In genomic region chr3:9122732-9123364, GRCh38 we compare ENCODE assay signal across 19 cellular contexts.
"Had no signal": no experiment of that assay in that cellular context is flagged by ENCODE, and none has a peak within 500 bp of the region (broad histone marks: within the 10 kb centered on the region; RNA-seq: fewer than 3 reads in every experiment).

No MANE protein-coding gene starts in this region.

- H3K9me3 Mint-ChIP-seq: activated CD4-positive, alpha-beta T cell treated with anti-CD3 and anti-CD28 coated beads, Interleukin-2, amount 10 ng/mL, durations not matched to agents 24 days and 14 days; natural killer cell treated with Interleukin-12 subunit alpha and Interleukin-12 subunit beta and Interleukin-15 and Interleukin-18, amount 100 ng/mL, for 72 hours; T-helper 2 cell treated with Interferon-gamma antibody and Interleukin-4, amounts not matched to agents 5 μg/mL and 100 μg/mL, for 36 hours had no signal

- H3K27ac ChIP-seq: hepatocyte, left ventricle myocardium inferior, skin epidermis, tibial artery had no signal

- H3K27me3 ChIP-seq: hepatocyte, tibial artery had no signal

- H3K4me3 ChIP-seq: hepatocyte, left ventricle myocardium inferior, skin epidermis, tibial artery had no signal

- H3K27ac Mint-ChIP-seq: activated CD4-positive, alpha-beta T cell treated with anti-CD3 and anti-CD28 coated beads, Interleukin-2, amount 10 ng/mL, durations not matched to agents 24 days and 14 days; activated CD8-positive, alpha-beta T cell treated with anti-CD3 and anti-CD28 coated beads, Interleukin-2, amount 10 ng/mL, durations not matched to agents 7 days and 5 days; activated naive CD8-positive, alpha-beta T cell; natural killer cell treated with Interleukin-12 subunit alpha and Interleukin-12 subunit beta and Interleukin-15 and Interleukin-18, amount 100 ng/mL, for 72 hours; T-helper 2 cell treated with Interferon-gamma antibody and Interleukin-4, amounts not matched to agents 5 μg/mL and 100 μg/mL, for 36 hours had no signal

- H3K27me3 Mint-ChIP-seq: activated CD4-positive, alpha-beta T cell treated with anti-CD3 and anti-CD28 coated beads, Interleukin-2, amount 10 ng/mL, durations not matched to agents 24 days and 14 days; activated naive CD8-positive, alpha-beta T cell; natural killer cell treated with Interleukin-12 subunit alpha and Interleukin-12 subunit beta and Interleukin-15 and Interleukin-18, amount 100 ng/mL, for 72 hours had no signal

- H3K4me1 ChIP-seq: left ventricle myocardium inferior, tibial artery had no signal

- H3K9me3 ChIP-seq: left ventricle myocardium inferior, tibial artery had no signal

- DNase-seq: activated CD4-positive, alpha-beta T cell treated with anti-CD3 and anti-CD28 coated beads, Interleukin-2, amount 10 ng/mL, durations not matched to agents 24 days and 14 days; activated CD4-positive, CD25-positive, alpha-beta regulatory T cell; activated CD8-positive, alpha-beta memory T cell treated with anti-CD3 and anti-CD28 coated beads, Interleukin-2, amount 50 U/mL, for 4 hours; activated CD8-positive, alpha-beta T cell treated with anti-CD3 and anti-CD28 coated beads, Interleukin-2, amount 10 ng/mL, durations not matched to agents 7 days and 5 days; activated gamma-delta T cell treated with Interleukin-2 at 50 U/mL for 16 hours; amygdala; erythroblast; islet precursor cell; left ventricle myocardium inferior; nucleus accumbens; posterior cingulate gyrus; stimulated activated CD4-positive, alpha-beta T cell treated with anti-CD3 and anti-CD28 coated beads, Interleukin-4, amount 100 ng/mL, for 24 hours; stimulated activated naive CD4-positive, alpha-beta T cell; tibial artery had no signal

- H3K4me3 Mint-ChIP-seq: activated CD4-positive, alpha-beta T cell treated with anti-CD3 and anti-CD28 coated beads, Interleukin-2, amount 10 ng/mL, durations not matched to agents 24 days and 14 days; activated CD8-positive, alpha-beta T cell treated with anti-CD3 and anti-CD28 coated beads, Interleukin-2, amount 10 ng/mL, durations not matched to agents 7 days and 5 days; activated naive CD8-positive, alpha-beta T cell; natural killer cell treated with Interleukin-12 subunit alpha and Interleukin-12 subunit beta and Interleukin-15 and Interleukin-18, amount 100 ng/mL, for 72 hours; T-helper 2 cell treated with Interferon-gamma antibody and Interleukin-4, amounts not matched to agents 5 μg/mL and 100 μg/mL, for 36 hours had no signal

- ATAC-seq: activated CD8-positive, alpha-beta T cell treated with anti-CD3 and anti-CD28 coated beads, Interleukin-2, amount 10 ng/mL, durations not matched to agents 7 days and 5 days; natural killer cell treated with Interleukin-12 subunit alpha and Interleukin-12 subunit beta and Interleukin-15 and Interleukin-18, amount 100 ng/mL, for 72 hours had no signal

- H3K36me3 ChIP-seq: left ventricle myocardium inferior, tibial artery had no signal

- H3K36me3 Mint-ChIP-seq: activated naive CD8-positive, alpha-beta T cell; natural killer cell treated with Interleukin-12 subunit alpha and Interleukin-12 subunit beta and Interleukin-15 and Interleukin-18, amount 100 ng/mL, for 72 hours had no signal
